ENCODE assay signal across 9 cellular contexts in genomic region chr4:43146198-43146597, GRCh38.
"Had no signal": no experiment of that assay in that cellular context is flagged by ENCODE, and none has a peak within 500 bp of the region (broad histone marks: within the 10 kb centered on the region; RNA-seq: fewer than 3 reads in every experiment).

No MANE protein-coding gene starts in this region.

- H3K27ac Mint-ChIP-seq: H9, IgD-negative memory B cell had no signal

- H3K4me3 Mint-ChIP-seq: H9, IgD-negative memory B cell had no signal

- DNase-seq: GOT3, H9, HCEC 1CT, Karpas-422, KBM-7 had no signal

- ATAC-seq: HepG2 had no signal

- H3K36me3 Mint-ChIP-seq: IgD-negative memory B cell had no signal

- H3K4me1 Mint-ChIP-seq: IgD-negative memory B cell had no signal

- H3K27me3 Mint-ChIP-seq: IgD-negative memory B cell had no signal

- H3K27ac ChIP-seq: HL-60, KMS-11 had no signal
